ENCODE assay signal across 1 cellular context in genomic region chr3:12994607-12995388, GRCh38.
A peak's percentile ranks its signal among the peaks of the same experiment; 100 is the strongest.
TF ChIP-seq lines count a peak whose summit lies in the region.

No MANE protein-coding gene starts in this region.

TF ChIP-seq in HepG2, 621 proteins besides CTCF, POLR2A, EP300 and RAD21 (continued from another document and continues in another):
- TF ChIP-seq ZNF749 (CRISPR knock-in tag; IDR thresholded peaks at IDR 0.05; ENCODE audit: borderline replicate concordance) = peak; percentile 50; the same call in 1 of the 2 replicates
- TF ChIP-seq, protein P1, sequence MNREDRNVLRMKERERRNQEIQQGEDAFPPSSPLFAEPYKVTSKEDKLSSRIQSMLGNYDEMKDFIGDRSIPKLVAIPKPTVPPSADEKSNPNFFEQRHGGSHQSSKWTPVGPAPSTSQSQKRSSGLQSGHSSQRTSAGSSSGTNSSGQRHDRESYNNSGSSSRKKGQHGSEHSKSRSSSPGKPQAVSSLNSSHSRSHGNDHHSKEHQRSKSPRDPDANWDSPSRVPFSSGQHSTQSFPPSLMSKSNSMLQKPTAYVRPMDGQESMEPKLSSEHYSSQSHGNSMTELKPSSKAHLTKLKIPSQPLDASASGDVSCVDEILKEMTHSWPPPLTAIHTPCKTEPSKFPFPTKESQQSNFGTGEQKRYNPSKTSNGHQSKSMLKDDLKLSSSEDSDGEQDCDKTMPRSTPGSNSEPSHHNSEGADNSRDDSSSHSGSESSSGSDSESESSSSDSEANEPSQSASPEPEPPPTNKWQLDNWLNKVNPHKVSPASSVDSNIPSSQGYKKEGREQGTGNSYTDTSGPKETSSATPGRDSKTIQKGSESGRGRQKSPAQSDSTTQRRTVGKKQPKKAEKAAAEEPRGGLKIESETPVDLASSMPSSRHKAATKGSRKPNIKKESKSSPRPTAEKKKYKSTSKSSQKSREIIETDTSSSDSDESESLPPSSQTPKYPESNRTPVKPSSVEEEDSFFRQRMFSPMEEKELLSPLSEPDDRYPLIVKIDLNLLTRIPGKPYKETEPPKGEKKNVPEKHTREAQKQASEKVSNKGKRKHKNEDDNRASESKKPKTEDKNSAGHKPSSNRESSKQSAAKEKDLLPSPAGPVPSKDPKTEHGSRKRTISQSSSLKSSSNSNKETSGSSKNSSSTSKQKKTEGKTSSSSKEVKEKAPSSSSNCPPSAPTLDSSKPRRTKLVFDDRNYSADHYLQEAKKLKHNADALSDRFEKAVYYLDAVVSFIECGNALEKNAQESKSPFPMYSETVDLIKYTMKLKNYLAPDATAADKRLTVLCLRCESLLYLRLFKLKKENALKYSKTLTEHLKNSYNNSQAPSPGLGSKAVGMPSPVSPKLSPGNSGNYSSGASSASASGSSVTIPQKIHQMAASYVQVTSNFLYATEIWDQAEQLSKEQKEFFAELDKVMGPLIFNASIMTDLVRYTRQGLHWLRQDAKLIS (CRISPR knock-in tag; IDR thresholded peaks at IDR 0.05) = no peak
- TF ChIP-seq, protein P2, sequence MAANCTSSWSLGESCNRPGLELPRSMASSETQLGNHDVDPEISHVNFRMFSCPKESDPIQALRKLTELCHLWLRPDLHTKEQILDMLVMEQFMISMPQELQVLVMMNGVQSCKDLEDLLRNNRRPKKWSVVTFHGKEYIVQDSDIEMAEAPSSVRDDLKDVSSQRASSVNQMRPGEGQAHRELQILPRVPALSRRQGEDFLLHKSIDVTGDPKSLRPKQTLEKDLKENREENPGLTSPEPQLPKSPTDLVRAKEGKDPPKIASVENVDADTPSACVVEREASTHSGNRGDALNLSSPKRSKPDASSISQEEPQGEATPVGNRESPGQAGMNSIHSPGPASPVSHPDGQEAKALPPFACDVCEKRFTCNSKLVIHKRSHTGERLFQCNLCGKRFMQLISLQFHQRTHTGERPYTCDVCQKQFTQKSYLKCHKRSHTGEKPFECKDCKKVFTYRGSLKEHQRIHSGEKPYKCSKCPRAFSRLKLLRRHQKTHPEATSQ (CRISPR knock-in tag; IDR thresholded peaks at IDR 0.05; ENCODE audit: borderline replicate concordance) = no peak
- no peak for TF ChIP-seq POLR2AphosphoS2 (IDR thresholded peaks at IDR 0.05; ENCODE audit: low read depth, low read length)
- TF ChIP-seq MXI1 (IDR thresholded peaks at IDR 0.05; ENCODE audit: borderline replicate concordance, low read depth, low read length) = peak; percentile 74; the same call in 1 of the 3 replicates
- peak; percentile 44; the same call in 1 of the 2 replicates for TF ChIP-seq YEATS4 (CRISPR knock-in tag; IDR thresholded peaks at IDR 0.05; ENCODE audit: borderline replicate concordance)
- no peak for TF ChIP-seq GTF3A (CRISPR knock-in tag; conservative IDR thresholded peaks at IDR 0.05)
- TF ChIP-seq, protein P3, sequence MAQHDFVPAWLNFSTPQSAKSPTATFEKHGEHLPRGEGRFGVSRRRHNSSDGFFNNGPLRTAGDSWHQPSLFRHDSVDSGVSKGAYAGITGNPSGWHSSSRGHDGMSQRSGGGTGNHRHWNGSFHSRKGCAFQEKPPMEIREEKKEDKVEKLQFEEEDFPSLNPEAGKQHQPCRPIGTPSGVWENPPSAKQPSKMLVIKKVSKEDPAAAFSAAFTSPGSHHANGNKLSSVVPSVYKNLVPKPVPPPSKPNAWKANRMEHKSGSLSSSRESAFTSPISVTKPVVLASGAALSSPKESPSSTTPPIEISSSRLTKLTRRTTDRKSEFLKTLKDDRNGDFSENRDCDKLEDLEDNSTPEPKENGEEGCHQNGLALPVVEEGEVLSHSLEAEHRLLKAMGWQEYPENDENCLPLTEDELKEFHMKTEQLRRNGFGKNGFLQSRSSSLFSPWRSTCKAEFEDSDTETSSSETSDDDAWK (CRISPR knock-in tag; IDR thresholded peaks at IDR 0.05) = no peak
- TF ChIP-seq ZNF780A (CRISPR knock-in tag; IDR thresholded peaks at IDR 0.05) = no peak
- TF ChIP-seq, protein P4, sequence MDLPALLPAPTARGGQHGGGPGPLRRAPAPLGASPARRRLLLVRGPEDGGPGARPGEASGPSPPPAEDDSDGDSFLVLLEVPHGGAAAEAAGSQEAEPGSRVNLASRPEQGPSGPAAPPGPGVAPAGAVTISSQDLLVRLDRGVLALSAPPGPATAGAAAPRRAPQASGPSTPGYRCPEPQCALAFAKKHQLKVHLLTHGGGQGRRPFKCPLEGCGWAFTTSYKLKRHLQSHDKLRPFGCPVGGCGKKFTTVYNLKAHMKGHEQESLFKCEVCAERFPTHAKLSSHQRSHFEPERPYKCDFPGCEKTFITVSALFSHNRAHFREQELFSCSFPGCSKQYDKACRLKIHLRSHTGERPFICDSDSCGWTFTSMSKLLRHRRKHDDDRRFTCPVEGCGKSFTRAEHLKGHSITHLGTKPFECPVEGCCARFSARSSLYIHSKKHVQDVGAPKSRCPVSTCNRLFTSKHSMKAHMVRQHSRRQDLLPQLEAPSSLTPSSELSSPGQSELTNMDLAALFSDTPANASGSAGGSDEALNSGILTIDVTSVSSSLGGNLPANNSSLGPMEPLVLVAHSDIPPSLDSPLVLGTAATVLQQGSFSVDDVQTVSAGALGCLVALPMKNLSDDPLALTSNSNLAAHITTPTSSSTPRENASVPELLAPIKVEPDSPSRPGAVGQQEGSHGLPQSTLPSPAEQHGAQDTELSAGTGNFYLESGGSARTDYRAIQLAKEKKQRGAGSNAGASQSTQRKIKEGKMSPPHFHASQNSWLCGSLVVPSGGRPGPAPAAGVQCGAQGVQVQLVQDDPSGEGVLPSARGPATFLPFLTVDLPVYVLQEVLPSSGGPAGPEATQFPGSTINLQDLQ (CRISPR knock-in tag; IDR thresholded peaks at IDR 0.05) = 0 out of 2 replicates have a peak, but pooled peaks have one; percentile 40
- TF ChIP-seq ZNF782 (CRISPR knock-in tag; IDR thresholded peaks at IDR 0.05; ENCODE audit: borderline replicate concordance) = peak; percentile 75; the same call in 1 of the 2 replicates
- 0 out of 2 replicates have a peak, but pooled peaks have one; percentile 67 for TF ChIP-seq MTERF4 (CRISPR knock-in tag; IDR thresholded peaks at IDR 0.05)
- TF ChIP-seq, protein P5, sequence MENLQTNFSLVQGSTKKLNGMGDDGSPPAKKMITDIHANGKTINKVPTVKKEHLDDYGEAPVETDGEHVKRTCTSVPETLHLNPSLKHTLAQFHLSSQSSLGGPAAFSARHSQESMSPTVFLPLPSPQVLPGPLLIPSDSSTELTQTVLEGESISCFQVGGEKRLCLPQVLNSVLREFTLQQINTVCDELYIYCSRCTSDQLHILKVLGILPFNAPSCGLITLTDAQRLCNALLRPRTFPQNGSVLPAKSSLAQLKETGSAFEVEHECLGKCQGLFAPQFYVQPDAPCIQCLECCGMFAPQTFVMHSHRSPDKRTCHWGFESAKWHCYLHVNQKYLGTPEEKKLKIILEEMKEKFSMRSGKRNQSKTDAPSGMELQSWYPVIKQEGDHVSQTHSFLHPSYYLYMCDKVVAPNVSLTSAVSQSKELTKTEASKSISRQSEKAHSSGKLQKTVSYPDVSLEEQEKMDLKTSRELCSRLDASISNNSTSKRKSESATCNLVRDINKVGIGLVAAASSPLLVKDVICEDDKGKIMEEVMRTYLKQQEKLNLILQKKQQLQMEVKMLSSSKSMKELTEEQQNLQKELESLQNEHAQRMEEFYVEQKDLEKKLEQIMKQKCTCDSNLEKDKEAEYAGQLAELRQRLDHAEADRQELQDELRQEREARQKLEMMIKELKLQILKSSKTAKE (CRISPR knock-in tag; IDR thresholded peaks at IDR 0.05; ENCODE audit: borderline replicate concordance) = peak; percentile 53
- TF ChIP-seq RBAK (CRISPR knock-in tag; IDR thresholded peaks at IDR 0.05) = no peak
- TF ChIP-seq ZNF3 (CRISPR knock-in tag; IDR thresholded peaks at IDR 0.05) = peak; percentile 17; the same call in 1 of the 2 replicates
- no peak for TF ChIP-seq U2AF2 (IDR thresholded peaks at IDR 0.05; ENCODE audit: low read depth, low read length)
- TF ChIP-seq ZBTB43 (CRISPR knock-in tag; conservative IDR thresholded peaks at IDR 0.05) = no peak
- TF ChIP-seq ZC3H13 (CRISPR knock-in tag; IDR thresholded peaks at IDR 0.05) = no peak
- TF ChIP-seq KLF16 (CRISPR knock-in tag; IDR thresholded peaks at IDR 0.05) = peak in 1 of 2 experiments; percentile 68; a peak in 1 of 4 replicates
- TF ChIP-seq ZNF629 (CRISPR knock-in tag; conservative IDR thresholded peaks at IDR 0.05) = peak; percentile 98
- TF ChIP-seq ATF6 (CRISPR knock-in tag; conservative IDR thresholded peaks at IDR 0.05) = no peak
- TF ChIP-seq RFX5 (IDR thresholded peaks at IDR 0.05; ENCODE audit: low read depth, low read length) = 0 out of 2 replicates have a peak, but pooled peaks have one; percentile 16
- TF ChIP-seq PAF1 (CRISPR knock-in tag; IDR thresholded peaks at IDR 0.05) = no peak
- TF ChIP-seq ATF7-NPFF (CRISPR knock-in tag; IDR thresholded peaks at IDR 0.05; ENCODE audit: low read depth) = peak; percentile 41; the same call in 1 of the 2 replicates
- TF ChIP-seq CENPBD1 (CRISPR knock-in tag; IDR thresholded peaks at IDR 0.05; ENCODE audit: borderline replicate concordance, low read depth) = no peak
- peak; percentile 54; the same call in 1 of the 2 replicates for TF ChIP-seq MED1 (CRISPR knock-in tag; IDR thresholded peaks at IDR 0.05)
- no peak for TF ChIP-seq ZNF431 (CRISPR knock-in tag; IDR thresholded peaks at IDR 0.05; ENCODE audit: borderline replicate concordance, low read depth)
- no peak for TF ChIP-seq MEF2D (CRISPR knock-in tag; IDR thresholded peaks at IDR 0.05)
- TF ChIP-seq, protein P6, sequence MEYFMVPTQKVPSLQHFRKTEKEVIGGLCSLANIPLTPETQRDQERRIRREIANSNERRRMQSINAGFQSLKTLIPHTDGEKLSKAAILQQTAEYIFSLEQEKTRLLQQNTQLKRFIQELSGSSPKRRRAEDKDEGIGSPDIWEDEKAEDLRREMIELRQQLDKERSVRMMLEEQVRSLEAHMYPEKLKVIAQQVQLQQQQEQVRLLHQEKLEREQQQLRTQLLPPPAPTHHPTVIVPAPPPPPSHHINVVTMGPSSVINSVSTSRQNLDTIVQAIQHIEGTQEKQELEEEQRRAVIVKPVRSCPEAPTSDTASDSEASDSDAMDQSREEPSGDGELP (IDR thresholded peaks at IDR 0.05; ENCODE audit: borderline replicate concordance, low read depth) = peak; percentile 80; the same call in 1 of the 2 replicates
- TF ChIP-seq, protein P7, sequence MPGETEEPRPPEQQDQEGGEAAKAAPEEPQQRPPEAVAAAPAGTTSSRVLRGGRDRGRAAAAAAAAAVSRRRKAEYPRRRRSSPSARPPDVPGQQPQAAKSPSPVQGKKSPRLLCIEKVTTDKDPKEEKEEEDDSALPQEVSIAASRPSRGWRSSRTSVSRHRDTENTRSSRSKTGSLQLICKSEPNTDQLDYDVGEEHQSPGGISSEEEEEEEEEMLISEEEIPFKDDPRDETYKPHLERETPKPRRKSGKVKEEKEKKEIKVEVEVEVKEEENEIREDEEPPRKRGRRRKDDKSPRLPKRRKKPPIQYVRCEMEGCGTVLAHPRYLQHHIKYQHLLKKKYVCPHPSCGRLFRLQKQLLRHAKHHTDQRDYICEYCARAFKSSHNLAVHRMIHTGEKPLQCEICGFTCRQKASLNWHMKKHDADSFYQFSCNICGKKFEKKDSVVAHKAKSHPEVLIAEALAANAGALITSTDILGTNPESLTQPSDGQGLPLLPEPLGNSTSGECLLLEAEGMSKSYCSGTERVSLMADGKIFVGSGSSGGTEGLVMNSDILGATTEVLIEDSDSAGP (CRISPR knock-in tag; IDR thresholded peaks at IDR 0.05; ENCODE audit: borderline replicate concordance) = peak; percentile 86; the same call in 1 of the 2 replicates
- 0 out of 2 replicates have a peak, but pooled peaks have one; percentile 13 for TF ChIP-seq ETS1 (CRISPR knock-in tag; IDR thresholded peaks at IDR 0.05)
- no peak for TF ChIP-seq ZNF160 (CRISPR knock-in tag; IDR thresholded peaks at IDR 0.05)
- TF ChIP-seq IKZF4 (CRISPR knock-in tag; IDR thresholded peaks at IDR 0.05; ENCODE audit: borderline replicate concordance, low read depth, not compliant biosample characterization) = no peak
- TF ChIP-seq ZNF891 (CRISPR knock-in tag; IDR thresholded peaks at IDR 0.05) = peak; percentile 68; the same call in 1 of the 2 replicates
- peak; percentile 69; the same call in 1 of the 2 replicates for TF ChIP-seq EED (CRISPR knock-in tag; IDR thresholded peaks at IDR 0.05)
